Comparison of ENCODE assay signal across 24 cellular contexts in the genomic region with DNA sequence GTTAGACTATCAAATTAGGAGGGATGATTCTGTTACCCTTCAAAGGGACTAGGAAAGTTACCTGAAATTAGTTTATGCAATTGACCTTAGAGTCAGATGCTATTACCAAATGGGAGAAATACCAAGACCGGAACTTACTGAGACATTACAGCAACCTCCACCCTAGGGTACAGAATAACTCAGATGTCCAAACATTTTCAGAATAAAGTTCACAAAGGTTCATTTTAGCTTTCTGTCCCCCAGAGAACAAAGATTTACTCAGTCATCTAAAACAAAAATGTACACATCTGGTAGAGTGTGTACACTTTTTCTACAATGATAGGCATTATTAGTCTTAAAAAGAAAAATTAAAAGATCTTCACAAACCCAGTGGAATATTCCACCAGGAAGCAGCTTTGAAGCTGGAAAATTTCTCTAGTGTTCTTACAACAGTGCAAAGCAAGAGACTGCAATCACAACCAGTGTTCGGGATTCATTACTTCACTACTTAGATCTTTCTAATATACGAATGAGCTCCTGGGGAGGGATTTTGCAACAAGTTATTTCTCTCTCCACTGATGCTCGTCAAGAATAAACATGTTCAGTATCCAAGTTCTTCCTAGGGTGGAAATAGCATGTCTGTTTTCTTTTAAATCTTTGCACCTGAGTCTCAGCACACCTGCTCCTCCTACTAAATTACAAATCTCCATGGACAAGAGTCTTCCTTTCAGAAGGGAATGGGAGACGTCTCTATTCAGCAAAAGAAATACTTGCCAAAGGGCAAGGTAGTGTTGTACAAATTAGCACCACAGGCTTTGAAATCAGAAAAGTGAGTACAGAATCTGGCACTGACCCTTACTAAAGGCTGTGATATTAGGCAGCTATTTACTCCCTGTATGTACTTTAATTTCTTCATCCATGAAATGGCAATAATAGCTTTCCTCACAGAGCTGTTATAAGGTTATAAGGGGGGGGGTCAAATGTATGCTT. TPM values are rescaled to one million over a fixed set of nuclear protein-coding genes. Genes with fewer than 3 reads are reported as not detected.
DNase-seq lines count a peak whose midpoint lies in the region; ATAC-seq and TF ChIP-seq lines count a peak whose summit lies in the region.
"Had no signal": no experiment of that assay in that cellular context is flagged by ENCODE, and none has a peak within 500 bp of the region (broad histone marks: within the 10 kb centered on the region; RNA-seq: fewer than 3 reads in every experiment).

No MANE protein-coding gene starts in this region.

- peak; percentile 22 for DNase-seq in COLO829 (ENCODE audit: low spot score)
- no peak for DNase-seq in adipocyte (ENCODE audit: low read depth)
- DNase-seq in left lobe of liver (ENCODE audit: low spot score) = no peak
- no peak for DNase-seq in gastrocnemius medialis
- no peak for DNase-seq in WERI-Rb-1
- DNase-seq in inferior parietal cortex (ENCODE audit: extremely low spot score) = no peak
- DNase-seq: activated naive CD4-positive, alpha-beta T cell; activated T-cell treated with anti-CD3 and anti-CD28 coated beads, Interleukin-2, amount 50 U/mL, for 48 hours; C1 segment of cervical spinal cord; Calu3; colonic mucosa; DMS79 treated with DMSO at 0.1 percent for 48 hours; left cardiac atrium; naive thymus-derived CD4-positive, alpha-beta T cell; NCI-H2029; NCI-H82; retina; stimulated activated CD4-positive, alpha-beta T cell treated with anti-CD3 and anti-CD28 coated beads, Interleukin-2, amount 100 ng/mL, for 24 hours; stomach; transverse colon had no signal

- intact Hi-C loops in gastrocnemius medialis (cut with DNase I; ENCODE audit: low total_unique reads) = no loop called here

- H3K4me3 ChIP-seq in adipocyte (ENCODE audit: low read length) = no peak overlapping the region
- H3K4me3 ChIP-seq in gastrocnemius medialis = no peak overlapping the region
- no peak overlapping the region for H3K4me3 ChIP-seq in WERI-Rb-1 (ENCODE audit: low read depth, low read length)
- H3K4me3 ChIP-seq: colonic mucosa, smooth muscle cell, stomach, transverse colon had no signal

- H3K36me3 ChIP-seq in adipocyte (ENCODE audit: control insufficient read depth, insufficient read depth, low read length, severe bottlenecking) (peaks cover 23% of the 10 kb centered on the region), gastrocnemius medialis (no peaks in the 10 kb centered on the region), WERI-Rb-1 (peaks cover 69% of the 10 kb centered on the region)
- H3K36me3 ChIP-seq: colonic mucosa, transverse colon had no signal

- peak overlapping the region; percentile 35 for H3K9ac ChIP-seq in adipocyte (ENCODE audit: low read length)

- TF ChIP-seq POLR2A in gastrocnemius medialis (IDR thresholded peaks at IDR 0.05) = peak in 1 of 2 donors; percentile 4

- TF ChIP-seq CTCF in gastrocnemius medialis (IDR thresholded peaks at IDR 0.05 in 4 of 5, conservative IDR thresholded peaks at IDR 0.05 in 1 of 5) (no peak), WERI-Rb-1 (IDR thresholded peaks at IDR 0.05; ENCODE audit: low read depth, low read length) (no peak)

- ATAC-seq in left lobe of liver (peak; percentile 62), gastrocnemius medialis (peak in 1 of 2 donors; percentile 60), GM21390 (IDR thresholded peaks at IDR 0.05; ENCODE audit: unreplicated experiment) (no peak)
- ATAC-seq: HCT116; naive thymus-derived CD4-positive, alpha-beta T cell had no signal

- H3K27ac ChIP-seq in gastrocnemius medialis = peak overlapping the region; percentile 23 to 65 (median 38)
- no peak overlapping the region for H3K27ac ChIP-seq in WERI-Rb-1
- H3K27ac ChIP-seq: colonic mucosa, RWPE1, transverse colon had no signal

- in situ Hi-C loops in gastrocnemius medialis (cut with MboI; ENCODE audit: low sequenced_read_pairs in 4 of 4) = no loop called here

- no peaks in the 10 kb centered on the region for H3K27me3 ChIP-seq in adipocyte (replicated peaks; ENCODE audit: control insufficient read depth, insufficient read depth, low read length)
- no peaks in the 10 kb centered on the region for H3K27me3 ChIP-seq in gastrocnemius medialis
- no peaks in the 10 kb centered on the region for H3K27me3 ChIP-seq in WERI-Rb-1 (ENCODE audit: insufficient read depth, low read depth, severe bottlenecking)
- H3K27me3 ChIP-seq: colonic mucosa, stomach, transverse colon had no signal

- H3K4me1 ChIP-seq in adipocyte (ENCODE audit: control insufficient read depth, insufficient read depth, low read length) = peaks cover 41% of the 10 kb centered on the region
- peaks cover 43 to 62% of the 10 kb centered on the region in 2 donors for H3K4me1 ChIP-seq in gastrocnemius medialis
- H3K4me1 ChIP-seq: colonic mucosa had no signal

- no peaks in the 10 kb centered on the region for H3K9me3 ChIP-seq in adipocyte (ENCODE audit: control insufficient read depth, low read length)
- H3K9me3 ChIP-seq in gastrocnemius medialis = no peaks in the 10 kb centered on the region
- H3K9me3 ChIP-seq in WERI-Rb-1 (ENCODE audit: severe bottlenecking) = no peaks in the 10 kb centered on the region
- H3K9me3 ChIP-seq: colonic mucosa, stomach, transverse colon had no signal

RNA-seq across cellular contexts. Expression of a gene that starts 8.8 kb away (rescaled TPM):
- total RNA-seq in left lobe of liver (28.1 TPM), gastrocnemius medialis (100 to 1,000 TPM in 3 of 4 donors, 10 to 100 TPM in 1; 99.9 to 139 (median 117) TPM)

RNA-seq across cellular contexts. Expression of a gene that starts 40.9 kb away (rescaled TPM):
- 201 TPM for total RNA-seq in left lobe of liver
- total RNA-seq in gastrocnemius medialis = 100 to 1,000 TPM; 449 to 840 (median 569) TPM
